9 cellular contexts compared by ENCODE assay signal in the genomic region with DNA sequence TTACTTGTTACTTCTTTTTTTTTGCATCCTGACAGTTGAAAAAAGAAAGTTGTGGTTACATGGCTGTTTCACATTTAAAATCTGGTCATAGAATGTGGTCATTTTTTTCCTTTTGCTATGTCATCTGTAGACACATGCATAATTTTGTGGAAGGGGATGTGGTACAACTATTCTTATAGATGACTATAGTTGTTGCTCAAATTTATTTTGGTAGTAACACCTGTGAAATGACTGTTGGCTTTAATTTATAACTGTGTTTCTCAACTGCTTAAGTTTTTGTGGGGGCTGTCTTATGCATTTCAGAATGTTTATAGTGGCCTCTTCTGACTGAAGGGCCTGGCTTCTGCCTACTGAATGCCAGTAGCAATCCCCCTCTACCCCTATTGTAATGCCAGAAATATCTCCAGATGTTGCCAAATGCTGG.
DNase-seq lines count a peak whose midpoint lies in the region; ATAC-seq and TF ChIP-seq lines count a peak whose summit lies in the region.
"Had no signal": no experiment of that assay in that cellular context is flagged by ENCODE, and none has a peak within 500 bp of the region (broad histone marks: within the 10 kb centered on the region; RNA-seq: fewer than 3 reads in every experiment).

No MANE protein-coding gene starts in this region.

- no peak for DNase-seq in activated naive CD4-positive, alpha-beta T cell treated with anti-CD3 and anti-CD28 coated beads, Interleukin-2, amount 10 ng/mL, durations not matched to agents 7 days and 5 days
- no peak for DNase-seq in activated naive CD4-positive, alpha-beta T cell (lab: John Stamatoyannopoulos, UW)
- peak; percentile 95 to 100 for DNase-seq in NOMO-1 (lab: John Stamatoyannopoulos, UW; ENCODE audit: unreplicated experiment in 2 of 2)
- no peak for DNase-seq in tibial nerve (ENCODE audit: low spot score in 2 of 2)
- no peak for DNase-seq in WERI-Rb-1
- no peak for DNase-seq in NCI-H2107 treated with DMSO at 0.1 percent for 48 hours (lab: John Stamatoyannopoulos, UW; ENCODE audit: unreplicated experiment)
- DNase-seq: activated CD8-positive, alpha-beta memory T cell treated with anti-CD3 and anti-CD28 coated beads, Interleukin-2, amount 50 U/mL, for 4 hours had no signal

- H3K27me3 ChIP-seq in tibial nerve (no peaks in the 10 kb centered on the region), WERI-Rb-1 (ENCODE audit: insufficient read depth, low read depth, severe bottlenecking) (no peaks in the 10 kb centered on the region)

- H3K9me3 Mint-ChIP-seq in activated naive CD4-positive, alpha-beta T cell treated with anti-CD3 and anti-CD28 coated beads, Interleukin-2, amount 10 ng/mL, durations not matched to agents 7 days and 5 days, result no peaks in the 10 kb centered on the region
- H3K9me3 Mint-ChIP-seq in stimulated activated naive CD8-positive, alpha-beta T cell treated with anti-CD3 and anti-CD28 coated beads, Interleukin-15, Interleukin-2, amounts not matched to agents 100 ng/mL and 50 ng/mL, for 24 hours, result peaks cover 8% of the 10 kb centered on the region

- no peaks in the 10 kb centered on the region for H3K4me1 ChIP-seq in tibial nerve

- H3K4me1 Mint-ChIP-seq in activated naive CD4-positive, alpha-beta T cell treated with anti-CD3 and anti-CD28 coated beads, Interleukin-2, amount 10 ng/mL, durations not matched to agents 7 days and 5 days, result peaks cover 10% of the 10 kb centered on the region
- peaks cover 30% of the 10 kb centered on the region for H3K4me1 Mint-ChIP-seq in stimulated activated naive CD8-positive, alpha-beta T cell treated with anti-CD3 and anti-CD28 coated beads, Interleukin-15, Interleukin-2, amounts not matched to agents 100 ng/mL and 50 ng/mL, for 24 hours (ENCODE audit: low read depth)

- H3K4me3 ChIP-seq in tibial nerve (no peak overlapping the region), WERI-Rb-1 (ENCODE audit: low read depth, low read length) (no peak overlapping the region)

- no peak for TF ChIP-seq EP300 in tibial nerve (IDR thresholded peaks at IDR 0.05)

- CTCF ChIA-PET in activated naive CD4-positive, alpha-beta T cell treated with anti-CD3 and anti-CD28 coated beads, Interleukin-2, amount 10 ng/mL, durations not matched to agents 7 days and 5 days (lab: Charles Lee), result no interaction called here

- no peak overlapping the region for H3K4me3 Mint-ChIP-seq in activated naive CD4-positive, alpha-beta T cell treated with anti-CD3 and anti-CD28 coated beads, Interleukin-2, amount 10 ng/mL, durations not matched to agents 7 days and 5 days
- H3K4me3 Mint-ChIP-seq in stimulated activated naive CD8-positive, alpha-beta T cell treated with anti-CD3 and anti-CD28 coated beads, Interleukin-15, Interleukin-2, amounts not matched to agents 100 ng/mL and 50 ng/mL, for 24 hours, result peak overlapping the region; percentile 54

- H3K9me3 ChIP-seq in tibial nerve, result no peaks in the 10 kb centered on the region
- no peaks in the 10 kb centered on the region for H3K9me3 ChIP-seq in WERI-Rb-1 (ENCODE audit: severe bottlenecking)

- H3K27me3 Mint-ChIP-seq in activated naive CD4-positive, alpha-beta T cell treated with anti-CD3 and anti-CD28 coated beads, Interleukin-2, amount 10 ng/mL, durations not matched to agents 7 days and 5 days, result no peaks in the 10 kb centered on the region
- H3K27me3 Mint-ChIP-seq in stimulated activated naive CD8-positive, alpha-beta T cell treated with anti-CD3 and anti-CD28 coated beads, Interleukin-15, Interleukin-2, amounts not matched to agents 100 ng/mL and 50 ng/mL, for 24 hours, result no peaks in the 10 kb centered on the region

- peak overlapping the region; percentile 53 for H3K27ac Mint-ChIP-seq in activated naive CD4-positive, alpha-beta T cell treated with anti-CD3 and anti-CD28 coated beads, Interleukin-2, amount 10 ng/mL, durations not matched to agents 7 days and 5 days
- H3K27ac Mint-ChIP-seq in stimulated activated naive CD8-positive, alpha-beta T cell treated with anti-CD3 and anti-CD28 coated beads, Interleukin-15, Interleukin-2, amounts not matched to agents 100 ng/mL and 50 ng/mL, for 24 hours, result peak overlapping the region; percentile 78

- peaks cover 0 to 69% (median 0%) of the 10 kb centered on the region in 3 donors for H3K36me3 ChIP-seq in tibial nerve
- H3K36me3 ChIP-seq in WERI-Rb-1, result peaks cover 30% of the 10 kb centered on the region

- ATAC-seq in HG02943 (IDR thresholded peaks at IDR 0.05; ENCODE audit: low read depth, unreplicated experiment), result peak; percentile 94

- TF ChIP-seq CTCF in tibial nerve (IDR thresholded peaks at IDR 0.05) (no peak), WERI-Rb-1 (IDR thresholded peaks at IDR 0.05; ENCODE audit: low read depth, low read length) (no peak)

- no peak for TF ChIP-seq POLR2A in tibial nerve (IDR thresholded peaks at IDR 0.05)

- H3K27ac ChIP-seq in tibial nerve (no peak overlapping the region), WERI-Rb-1 (no peak overlapping the region)

- H3K36me3 Mint-ChIP-seq in activated naive CD4-positive, alpha-beta T cell treated with anti-CD3 and anti-CD28 coated beads, Interleukin-2, amount 10 ng/mL, durations not matched to agents 7 days and 5 days, result peaks cover 42% of the 10 kb centered on the region
- H3K36me3 Mint-ChIP-seq in stimulated activated naive CD8-positive, alpha-beta T cell treated with anti-CD3 and anti-CD28 coated beads, Interleukin-15, Interleukin-2, amounts not matched to agents 100 ng/mL and 50 ng/mL, for 24 hours (ENCODE audit: low read depth), result peaks cover 67% of the 10 kb centered on the region

Comparison
In these comparisons a context has a peak if more than half of its experiments do, and no peak if none do; other contexts are left out.
1. DNase-seq: peak in NOMO-1 (2 of 2); none in activated naive CD4-positive, alpha-beta T cell treated with anti-CD3 and anti-CD28 coated beads, Interleukin-2, amount 10 ng/mL, durations not matched to agents 7 days and 5 days (single experiment), activated naive CD4-positive, alpha-beta T cell (0 of 4), tibial nerve (0 of 2), WERI-Rb-1 (single experiment) and NCI-H2107 treated with DMSO at 0.1 percent for 48 hours (single experiment).